In the genomic region with DNA sequence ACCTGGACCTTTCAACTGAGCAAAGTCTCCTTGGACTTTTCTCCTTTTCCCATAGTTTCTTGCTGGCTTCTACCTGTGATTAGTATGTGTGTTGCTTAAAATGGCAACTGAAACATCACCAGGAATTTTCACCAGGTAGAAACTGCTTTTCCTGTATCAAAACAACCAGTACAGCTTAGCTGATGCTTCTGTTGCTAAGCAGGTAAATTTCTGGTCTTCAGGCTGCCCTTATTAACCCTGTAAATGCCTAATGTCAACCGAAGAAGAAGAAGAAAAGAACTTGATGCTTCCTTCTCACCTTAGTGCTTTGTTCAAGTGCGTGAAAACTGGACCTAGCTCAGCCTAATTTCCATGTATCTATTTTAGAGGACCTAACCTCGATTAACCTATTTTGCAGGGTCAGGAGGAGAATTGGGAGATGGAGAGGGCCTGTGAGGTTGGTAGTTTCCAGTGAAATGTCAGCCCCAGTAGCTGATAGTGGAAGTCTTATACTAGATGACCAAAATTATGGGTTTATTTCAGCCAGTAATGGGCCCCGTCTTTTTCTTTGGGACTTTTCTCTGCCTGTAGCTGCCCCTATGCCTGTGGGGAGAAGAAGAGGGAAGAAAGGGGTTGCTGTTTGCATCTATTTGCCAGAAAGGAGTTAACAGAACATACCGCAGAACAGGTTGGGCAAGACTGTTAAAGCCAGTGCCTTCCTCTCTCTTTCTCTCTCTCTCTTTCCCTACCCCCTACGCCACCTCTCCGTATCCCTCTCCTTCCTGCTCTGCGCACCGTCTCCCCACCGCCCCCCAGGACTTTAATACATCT, we compare ENCODE assay signal across 1 cellular context.
TF ChIP-seq lines count a peak whose summit lies in the region.

No MANE protein-coding gene starts in this region.

TF ChIP-seq in HCT116, 20 proteins besides CTCF, POLR2A, EP300 and RAD21 (continued from another document):
- TF ChIP-seq, protein P1, sequence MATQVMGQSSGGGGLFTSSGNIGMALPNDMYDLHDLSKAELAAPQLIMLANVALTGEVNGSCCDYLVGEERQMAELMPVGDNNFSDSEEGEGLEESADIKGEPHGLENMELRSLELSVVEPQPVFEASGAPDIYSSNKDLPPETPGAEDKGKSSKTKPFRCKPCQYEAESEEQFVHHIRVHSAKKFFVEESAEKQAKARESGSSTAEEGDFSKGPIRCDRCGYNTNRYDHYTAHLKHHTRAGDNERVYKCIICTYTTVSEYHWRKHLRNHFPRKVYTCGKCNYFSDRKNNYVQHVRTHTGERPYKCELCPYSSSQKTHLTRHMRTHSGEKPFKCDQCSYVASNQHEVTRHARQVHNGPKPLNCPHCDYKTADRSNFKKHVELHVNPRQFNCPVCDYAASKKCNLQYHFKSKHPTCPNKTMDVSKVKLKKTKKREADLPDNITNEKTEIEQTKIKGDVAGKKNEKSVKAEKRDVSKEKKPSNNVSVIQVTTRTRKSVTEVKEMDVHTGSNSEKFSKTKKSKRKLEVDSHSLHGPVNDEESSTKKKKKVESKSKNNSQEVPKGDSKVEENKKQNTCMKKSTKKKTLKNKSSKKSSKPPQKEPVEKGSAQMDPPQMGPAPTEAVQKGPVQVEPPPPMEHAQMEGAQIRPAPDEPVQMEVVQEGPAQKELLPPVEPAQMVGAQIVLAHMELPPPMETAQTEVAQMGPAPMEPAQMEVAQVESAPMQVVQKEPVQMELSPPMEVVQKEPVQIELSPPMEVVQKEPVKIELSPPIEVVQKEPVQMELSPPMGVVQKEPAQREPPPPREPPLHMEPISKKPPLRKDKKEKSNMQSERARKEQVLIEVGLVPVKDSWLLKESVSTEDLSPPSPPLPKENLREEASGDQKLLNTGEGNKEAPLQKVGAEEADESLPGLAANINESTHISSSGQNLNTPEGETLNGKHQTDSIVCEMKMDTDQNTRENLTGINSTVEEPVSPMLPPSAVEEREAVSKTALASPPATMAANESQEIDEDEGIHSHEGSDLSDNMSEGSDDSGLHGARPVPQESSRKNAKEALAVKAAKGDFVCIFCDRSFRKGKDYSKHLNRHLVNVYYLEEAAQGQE (IDR thresholded peaks at IDR 0.05; ENCODE audit: low read depth) = no peak
- no peak for TF ChIP-seq FOSL1 (IDR thresholded peaks at IDR 0.05; ENCODE audit: low read depth)
- TF ChIP-seq SIN3A (IDR thresholded peaks at IDR 0.05; ENCODE audit: low read depth) = no peak
- no peak for TF ChIP-seq JUND (IDR thresholded peaks at IDR 0.05)
- no peak for TF ChIP-seq CEBPB (IDR thresholded peaks at IDR 0.05; ENCODE audit: low read depth)
- TF ChIP-seq EZH2phosphoT487 (IDR thresholded peaks at IDR 0.05; ENCODE audit: borderline replicate concordance) = no peak
- no peak for TF ChIP-seq CBX3 (IDR thresholded peaks at IDR 0.05; ENCODE audit: low read depth)
- no peak for TF ChIP-seq SRF (IDR thresholded peaks at IDR 0.05; ENCODE audit: low read depth)
- no peak for TF ChIP-seq EZH2 (IDR thresholded peaks at IDR 0.05)
- no peak for TF ChIP-seq TCF7L2 (IDR thresholded peaks at IDR 0.05; ENCODE audit: borderline replicate concordance, extremely low read depth, insufficient read depth, insufficient read length)
- TF ChIP-seq, protein P2, sequence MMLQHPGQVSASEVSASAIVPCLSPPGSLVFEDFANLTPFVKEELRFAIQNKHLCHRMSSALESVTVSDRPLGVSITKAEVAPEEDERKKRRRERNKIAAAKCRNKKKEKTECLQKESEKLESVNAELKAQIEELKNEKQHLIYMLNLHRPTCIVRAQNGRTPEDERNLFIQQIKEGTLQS (IDR thresholded peaks at IDR 0.05) = no peak
- TF ChIP-seq, protein P3, sequence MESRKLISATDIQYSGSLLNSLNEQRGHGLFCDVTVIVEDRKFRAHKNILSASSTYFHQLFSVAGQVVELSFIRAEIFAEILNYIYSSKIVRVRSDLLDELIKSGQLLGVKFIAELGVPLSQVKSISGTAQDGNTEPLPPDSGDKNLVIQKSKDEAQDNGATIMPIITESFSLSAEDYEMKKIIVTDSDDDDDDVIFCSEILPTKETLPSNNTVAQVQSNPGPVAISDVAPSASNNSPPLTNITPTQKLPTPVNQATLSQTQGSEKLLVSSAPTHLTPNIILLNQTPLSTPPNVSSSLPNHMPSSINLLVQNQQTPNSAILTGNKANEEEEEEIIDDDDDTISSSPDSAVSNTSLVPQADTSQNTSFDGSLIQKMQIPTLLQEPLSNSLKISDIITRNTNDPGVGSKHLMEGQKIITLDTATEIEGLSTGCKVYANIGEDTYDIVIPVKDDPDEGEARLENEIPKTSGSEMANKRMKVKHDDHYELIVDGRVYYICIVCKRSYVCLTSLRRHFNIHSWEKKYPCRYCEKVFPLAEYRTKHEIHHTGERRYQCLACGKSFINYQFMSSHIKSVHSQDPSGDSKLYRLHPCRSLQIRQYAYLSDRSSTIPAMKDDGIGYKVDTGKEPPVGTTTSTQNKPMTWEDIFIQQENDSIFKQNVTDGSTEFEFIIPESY (IDR thresholded peaks at IDR 0.05; ENCODE audit: extremely low read depth, insufficient replicate concordance, low read length) = no peak
- TF ChIP-seq EGR1 (IDR thresholded peaks at IDR 0.05; ENCODE audit: low read depth) = no peak
- TF ChIP-seq ZFX (IDR thresholded peaks at IDR 0.05) = no peak
- no peak for TF ChIP-seq ELF1 (IDR thresholded peaks at IDR 0.05; ENCODE audit: borderline replicate concordance, low read depth)
- TF ChIP-seq POLR2AphosphoS5 (IDR thresholded peaks at IDR 0.05; ENCODE audit: low read depth, low read length) = no peak
TF ChIP-seq in HCT116: peak in this region for 0.
